In genomic region chr5:14881826-14882225, GRCh38 we compare ENCODE assay signal across 27 cellular contexts. TPM values are rescaled to one million over a fixed set of nuclear protein-coding genes. Genes with fewer than 3 reads are reported as not detected.
A peak's percentile ranks its signal among the peaks of the same experiment; 100 is the strongest.
DNase-seq lines count a peak whose midpoint lies in the region; ATAC-seq, FAIRE-seq and TF ChIP-seq lines count a peak whose summit lies in the region.
"Had no signal": no experiment of that assay in that cellular context is flagged by ENCODE, and none has a peak within 500 bp of the region (broad histone marks: within the 10 kb centered on the region; RNA-seq: fewer than 3 reads in every experiment).

No MANE protein-coding gene starts in this region.

- FAIRE-seq in HTR-8/SVneo (lab: Jason Lieb, UNC) = peak; percentile 64
- FAIRE-seq: A549, D721Med, GM12878, GM19239, H1 had no signal

- no peak overlapping the region for H4K8ac ChIP-seq in trophoblast cell (ENCODE audit: low read depth, low read length)

- DNase-seq in HTR-8/SVneo (ENCODE audit: insufficient read length, low spot score) (no peak), NCI-H1092 treated with DMSO at 0.1 percent for 48 hours (lab: John Stamatoyannopoulos, UW) (peak; percentile 26), body of pancreas (peak; percentile 34 to 73 (median 57)), trophoblast cell (no peak), germinal center (ENCODE audit: low spot score) (no peak), SIG-M5 (lab: John Stamatoyannopoulos, UW) (no peak)
- no peak for DNase-seq in activated CD4-positive, alpha-beta T cell treated with anti-CD3 and anti-CD28 coated beads, Interleukin-2, amount 10 ng/mL, durations not matched to agents 24 days and 14 days
- DNase-seq: 8988T; ACHN; AML-193; BE2C; CD4-positive, alpha-beta T cell; CD8-positive, alpha-beta memory T cell; DMS 273 treated with DMSO at 0.1 percent for 48 hours; DMS79; EL; GDM1; GM23248; H9 had no signal

- H3K27me3 ChIP-seq in body of pancreas (no peaks in the 10 kb centered on the region), trophoblast cell (ENCODE audit: insufficient read depth, low read length) (no peaks in the 10 kb centered on the region)
- H3K27me3 ChIP-seq: BE2C; BLaER1 treated with 17β-estradiol and CSF1 and Interleukin-3, amounts not matched to agents 10 nM and 100 nM had no signal

- intact Hi-C loops in body of pancreas (cut with DNase I) = no loop called here
- intact Hi-C loops in activated CD4-positive, alpha-beta T cell treated with anti-CD3 and anti-CD28 coated beads, Interleukin-2, amount 10 ng/mL, durations not matched to agents 24 days and 14 days (cut with micrococcal nuclease) = no loop called here

- no peak overlapping the region for H2BK5ac ChIP-seq in trophoblast cell (ENCODE audit: low read depth, low read length, poor library complexity)

- H3K36me3 Mint-ChIP-seq in activated CD4-positive, alpha-beta T cell treated with anti-CD3 and anti-CD28 coated beads, Interleukin-2, amount 10 ng/mL, durations not matched to agents 24 days and 14 days (ENCODE audit: low read depth) = no peaks in the 10 kb centered on the region
- H3K36me3 Mint-ChIP-seq: CD14-positive monocyte; CD8-positive, alpha-beta memory T cell had no signal

- H3K4me3 Mint-ChIP-seq in activated CD4-positive, alpha-beta T cell treated with anti-CD3 and anti-CD28 coated beads, Interleukin-2, amount 10 ng/mL, durations not matched to agents 24 days and 14 days = no peak overlapping the region
- H3K4me3 Mint-ChIP-seq: CD14-positive monocyte; CD4-positive, alpha-beta T cell; CD8-positive, alpha-beta memory T cell; H9 had no signal

- H2AK5ac ChIP-seq in trophoblast cell (ENCODE audit: low read length) = no peak overlapping the region

- peak overlapping the region; percentile 32 for H4K91ac ChIP-seq in trophoblast cell (ENCODE audit: low read depth, low read length)

- no peak overlapping the region for H2BK12ac ChIP-seq in trophoblast cell (ENCODE audit: low read length)

- no peak overlapping the region for H4K12ac ChIP-seq in trophoblast cell (ENCODE audit: low read depth, low read length)

- H3K27ac Mint-ChIP-seq in activated CD4-positive, alpha-beta T cell treated with anti-CD3 and anti-CD28 coated beads, Interleukin-2, amount 10 ng/mL, durations not matched to agents 24 days and 14 days = no peak overlapping the region
- H3K27ac Mint-ChIP-seq: CD14-positive monocyte; CD4-positive, alpha-beta T cell; H9 had no signal

- no peak overlapping the region for H3K18ac ChIP-seq in trophoblast cell (ENCODE audit: low read length)

- H3K9me3 ChIP-seq in body of pancreas (no peaks in the 10 kb centered on the region), trophoblast cell (ENCODE audit: insufficient read depth, low read depth, low read length) (peaks cover 2% of the 10 kb centered on the region)
- H3K9me3 ChIP-seq: A549; BE2C; BLaER1 treated with 17β-estradiol and CSF1 and Interleukin-3, amounts not matched to agents 10 nM and 100 nM had no signal

- H3K27ac ChIP-seq in body of pancreas (peak overlapping the region in 1 of 4 donors; percentile 34), trophoblast cell (ENCODE audit: low read depth, low read length) (no peak overlapping the region)
- H3K27ac ChIP-seq: A549; BLaER1 treated with 17β-estradiol and CSF1 and Interleukin-3, amounts not matched to agents 10 nM and 100 nM; GM23248 had no signal

- no peak overlapping the region for H2AFZ ChIP-seq in trophoblast cell (ENCODE audit: insufficient read depth, low read length, poor library complexity)
- H2AFZ ChIP-seq: GM23248 had no signal

- H3K27me3 Mint-ChIP-seq in activated CD4-positive, alpha-beta T cell treated with anti-CD3 and anti-CD28 coated beads, Interleukin-2, amount 10 ng/mL, durations not matched to agents 24 days and 14 days = peaks cover 14% of the 10 kb centered on the region
- H3K27me3 Mint-ChIP-seq: CD4-positive, alpha-beta T cell had no signal

- no peak for TF ChIP-seq POLR2A in body of pancreas (IDR thresholded peaks at IDR 0.05)

- WGBS in body of pancreas, 2 donors = 61 to 67% methylated on average over 6 to 9 of the region's 9 CpGs
- WGBS in trophoblast cell (ENCODE audit: extremely low coverage, insufficient coverage, insufficient read length) = no CpG with 5 or more reads among the region's 9 CpGs

- H3K23ac ChIP-seq in trophoblast cell (ENCODE audit: low read length) = no peak overlapping the region

- H3K36me3 ChIP-seq in body of pancreas (replicated peaks in 1 of 2; ENCODE audit: insufficient read depth in 1 of 2, low read depth in 2 of 2) (no peaks in the 10 kb centered on the region), trophoblast cell (ENCODE audit: control insufficient read depth in 1 of 2, insufficient read depth in 2 of 2, low read length in 2 of 2) (no peaks in the 10 kb centered on the region)
- H3K36me3 ChIP-seq: BE2C; BLaER1 treated with 17β-estradiol and CSF1 and Interleukin-3, amounts not matched to agents 10 nM and 100 nM had no signal

- H3K79me1 ChIP-seq in trophoblast cell (ENCODE audit: low read length) = no peaks in the 10 kb centered on the region

- no peak for TF ChIP-seq CTCF in body of pancreas (IDR thresholded peaks at IDR 0.05)

- H3K4me3 ChIP-seq in body of pancreas (no peak overlapping the region), trophoblast cell (ENCODE audit: low read depth, low read length) (no peak overlapping the region)
- H3K4me3 ChIP-seq: A549; BLaER1 treated with 17β-estradiol and CSF1 and Interleukin-3, amounts not matched to agents 10 nM and 100 nM; GM12878; GM23248 had no signal

- H2BK120ac ChIP-seq in trophoblast cell (ENCODE audit: insufficient read depth, low read length, poor library complexity) = no peak overlapping the region

- H3K4ac ChIP-seq in trophoblast cell (ENCODE audit: low read depth, low read length) = no peak overlapping the region

- H3K4me1 Mint-ChIP-seq in activated CD4-positive, alpha-beta T cell treated with anti-CD3 and anti-CD28 coated beads, Interleukin-2, amount 10 ng/mL, durations not matched to agents 24 days and 14 days = no peaks in the 10 kb centered on the region
- H3K4me1 Mint-ChIP-seq: CD14-positive monocyte; CD8-positive, alpha-beta memory T cell had no signal

- no peak overlapping the region for H3K9ac ChIP-seq in trophoblast cell (ENCODE audit: low read length)
- H3K9ac ChIP-seq: BLaER1 treated with 17β-estradiol and CSF1 and Interleukin-3, amounts not matched to agents 10 nM and 100 nM; GM23248 had no signal

- ATAC-seq in body of pancreas = peak; percentile 63
- ATAC-seq: A549, GM12878, HCT116 had no signal

- H3K4me2 ChIP-seq in trophoblast cell (ENCODE audit: low read length) = no peak overlapping the region
- H3K4me2 ChIP-seq: A549; BLaER1 treated with 17β-estradiol and CSF1 and Interleukin-3, amounts not matched to agents 10 nM and 100 nM had no signal

- H3K14ac ChIP-seq in trophoblast cell (ENCODE audit: low read length) = no peak overlapping the region

- no peaks in the 10 kb centered on the region for H3K79me2 ChIP-seq in trophoblast cell (ENCODE audit: control insufficient read depth, insufficient read depth, low read length, poor library complexity)

- H3K9me3 Mint-ChIP-seq in activated CD4-positive, alpha-beta T cell treated with anti-CD3 and anti-CD28 coated beads, Interleukin-2, amount 10 ng/mL, durations not matched to agents 24 days and 14 days = no peaks in the 10 kb centered on the region
- H3K9me3 Mint-ChIP-seq: CD4-positive, alpha-beta T cell; CD8-positive, alpha-beta memory T cell had no signal

- H3K4me1 ChIP-seq in body of pancreas (peaks cover 8% of the 10 kb centered on the region), trophoblast cell (ENCODE audit: control insufficient read depth in 1 of 2, insufficient read depth in 2 of 2, low read length in 2 of 2) (peaks cover 5 to 9% of the 10 kb centered on the region in 2 experiments)
- H3K4me1 ChIP-seq: BE2C had no signal

RNA-seq across cellular contexts. Expression of gene ANKH, which starts 10.2 kb away (rescaled TPM):
- 10 to 100 TPM; 19.1 to 20.5 TPM for total RNA-seq in body of pancreas
- 9.7 and 10.1 TPM in 2 replicates for polyA plus RNA-seq in trophoblast cell (2013)
- total RNA-seq in activated CD4-positive, alpha-beta T cell treated with anti-CD3 and anti-CD28 coated beads, Interleukin-2, amount 10 ng/mL, durations not matched to agents 24 days and 14 days = 41.6 and 46.7 TPM in 2 replicates

Comparison
In these comparisons a context has a peak if more than half of its experiments do, and no peak if none do; other contexts are left out.
1. DNase-seq: peak in NCI-H1092 treated with DMSO at 0.1 percent for 48 hours (single experiment) and body of pancreas (4 of 4); none in HTR-8/SVneo (single experiment), trophoblast cell (0 of 2), germinal center (single experiment), activated CD4-positive, alpha-beta T cell treated with anti-CD3 and anti-CD28 coated beads, Interleukin-2, amount 10 ng/mL, durations not matched to agents 24 days and 14 days (single experiment) and SIG-M5 (single experiment).